In genomic region chr20:23419657-23419994, GRCh38 we compare ENCODE assay signal across 1 cellular context.
TF ChIP-seq lines count a peak whose summit lies in the region.

No MANE protein-coding gene starts in this region.

TF ChIP-seq in endothelial cell of umbilical vein, 7 proteins besides CTCF, POLR2A, EP300 and RAD21:
- TF ChIP-seq JUN (IDR thresholded peaks at IDR 0.05; ENCODE audit: borderline replicate concordance, insufficient read depth, insufficient read length, low read depth) (no peak), EZH2 (IDR thresholded peaks at IDR 0.05; ENCODE audit: borderline replicate concordance, low read depth, low read length, severe bottlenecking) (no peak), POLR2AphosphoS5 (IDR thresholded peaks at IDR 0.05; ENCODE audit: insufficient read depth, low read depth, low read length) (no peak)
